In genomic region chr1:156920233-156921052, GRCh38 we compare ENCODE assay signal across 7 cellular contexts. TPM values are rescaled to one million over a fixed set of nuclear protein-coding genes. Genes with fewer than 3 reads are reported as not detected.
A peak's percentile ranks its signal among the peaks of the same experiment; 100 is the strongest.
DNase-seq lines count a peak whose midpoint lies in the region; ATAC-seq, FAIRE-seq and TF ChIP-seq lines count a peak whose summit lies in the region.

TSS of gene LRRC71 (plus strand) at chr1:156920632. CDS start at chr1:156920804, 172 bp downstream.

- no peak for ATAC-seq in GM21529 (IDR thresholded peaks at IDR 0.05; ENCODE audit: unreplicated experiment)

- peak within 1 kb of the TSS; percentile 9 for H3K4me3 ChIP-seq in mesodermal cell (ENCODE audit: extremely low read depth, insufficient read depth, low read length, poor library complexity, severe bottlenecking)

- no peak within 1 kb of the TSS for H3K27ac ChIP-seq in mesodermal cell (ENCODE audit: low read depth, low read length, severe bottlenecking)

- no peak for TF ChIP-seq POLR2A in GM12891 (IDR thresholded peaks at IDR 0.05; ENCODE audit: low read depth, low read length)

- DNase-seq in GM12891 (ENCODE audit: insufficient read length, low spot score) (peak; percentile 80), NCI-H460 (ENCODE audit: extremely low read depth, low read depth) (peak; percentile 77), epidermal melanocyte (ENCODE audit: insufficient read length, low spot score) (peak; percentile 84)
- DNase-seq in activated CD8-positive, alpha-beta memory T cell treated with anti-CD3 and anti-CD28 coated beads for 48 hours (ENCODE audit: low read depth in 2 of 3, low spot score in 2 of 3), result peak; percentile 51 to 72 (median 61)
- DNase-seq in stimulated activated CD8-positive, alpha-beta memory T cell treated with anti-CD3 and anti-CD28 coated beads, Interleukin-2, amount 100 ng/mL, for 48 hours (ENCODE audit: low read depth in 2 of 2), result peak; percentile 74 to 80

- H3K4me1 ChIP-seq in mesodermal cell (ENCODE audit: control insufficient read depth, insufficient read depth, low read length, poor library complexity, severe bottlenecking), result peaks cover 5% of the 10 kb centered on the region

- H3K9me3 ChIP-seq in mesodermal cell (ENCODE audit: control insufficient read depth, low read length), result no peaks in the 10 kb centered on the region

- H3K36me3 ChIP-seq in mesodermal cell (ENCODE audit: control insufficient read depth, insufficient read depth, low read length), result peaks cover 26% of the 10 kb centered on the region

- 4 to 5% methylated on average over 51 to 59 of the region's 71 CpGs for WGBS in mesodermal cell (ENCODE audit: insufficient coverage in 2 of 2), 2 experiments

- no peak for FAIRE-seq in GM12891 (lab: Jason Lieb, UNC)

TF ChIP-seq in GM12891, 5 proteins besides CTCF, POLR2A, EP300 and RAD21:
- TF ChIP-seq POLR2AphosphoS5 (IDR thresholded peaks at IDR 0.05; ENCODE audit: low read depth, low read length), result no peak
- no peak for TF ChIP-seq PAX5 (IDR thresholded peaks at IDR 0.05; ENCODE audit: insufficient read depth, low read length, severe bottlenecking)
- TF ChIP-seq SPI1 (IDR thresholded peaks at IDR 0.05; ENCODE audit: low read depth, low read length), result no peak
- TF ChIP-seq TAF1 (IDR thresholded peaks at IDR 0.05; ENCODE audit: low read depth, low read length), result no peak
- no peak for TF ChIP-seq POU2F2 (IDR thresholded peaks at IDR 0.05; ENCODE audit: low read depth, low read length)

RNA-seq across cellular contexts. Expression of gene LRRC71, which starts in this region (rescaled TPM):
- not detected for polyA plus RNA-seq in GM12891 (2012; ENCODE audit: low read depth, missing spikeins)
- not detected in 2 replicates for total RNA-seq in NCI-H460 (2014; rRNA removed; shearing (Covaris generic))
- 0.38 TPM in 1 of 2 replicates, not detected in the other for polyA plus RNA-seq in NCI-H460 (2014; cell fraction: nucleus; rRNA removed)
- polyA plus RNA-seq in mesodermal cell (2013, experiment 1 of 2), result not detected
- polyA plus RNA-seq in mesodermal cell (2013, experiment 2 of 2), result not detected

Comparison
In these comparisons a context has a peak if more than half of its experiments do, and no peak if none do; other contexts are left out.
1. Peak in DNase-seq in NCI-H460; RNA of the gene not detected or under 1 TPM.